ENCODE assay signal across 31 cellular contexts in genomic region chr4:123874044-123874443, GRCh38.
"Had no signal": no experiment of that assay in that cellular context is flagged by ENCODE, and none has a peak within 500 bp of the region (broad histone marks: within the 10 kb centered on the region; RNA-seq: fewer than 3 reads in every experiment).

No MANE protein-coding gene starts in this region.

- H3K4me1 Mint-ChIP-seq: activated CD4-positive, alpha-beta T cell treated with anti-CD3 and anti-CD28 coated beads for 36 hours; activated CD4-positive, alpha-beta T cell treated with anti-CD3 and anti-CD28 coated beads, Interleukin-2, amount 10 ng/mL, durations not matched to agents 24 days and 14 days; activated CD8-positive, alpha-beta memory T cell treated with anti-CD3 and anti-CD28 coated beads, Interleukin-2, amount 10 ng/mL, durations not matched to agents 7 days and 5 days; activated naive CD4-positive, alpha-beta T cell treated with anti-CD3 and anti-CD28 coated beads, Interleukin-2, amount 50 U/mL, for 24 hours; activated naive CD8-positive, alpha-beta T cell treated with anti-CD3 and anti-CD28 coated beads for 36 hours; activated naive CD8-positive, alpha-beta T cell treated with anti-CD3 and anti-CD28 coated beads, Interleukin-2, amount 50 U/mL, for 24 hours had no signal

- H3K9me3 ChIP-seq: adrenal gland, ascending aorta, breast epithelium, esophagus muscularis mucosa, gastroesophageal sphincter had no signal

- H3K27me3 ChIP-seq: adrenal gland, ascending aorta, breast epithelium, cardiac muscle cell, esophagus muscularis mucosa, gastroesophageal sphincter had no signal

- DNase-seq: activated CD4-positive, alpha-beta memory T cell treated with anti-CD3 and anti-CD28 coated beads for 36 hours; activated CD4-positive, alpha-beta T cell treated with anti-CD3 and anti-CD28 coated beads for 36 hours; activated CD4-positive, alpha-beta T cell treated with anti-CD3 and anti-CD28 coated beads, Interleukin-2, amount 10 ng/mL, durations not matched to agents 24 days and 14 days; activated CD4-positive, CD25-positive, alpha-beta regulatory T cell; activated CD4-positive, CD25-positive, alpha-beta regulatory T cell treated with anti-CD3 and anti-CD28 coated beads, Interleukin-2, amount 50 U/mL, for 72 hours; activated CD8-positive, alpha-beta memory T cell treated with anti-CD3 and anti-CD28 coated beads, Interleukin-2, amount 10 ng/mL, durations not matched to agents 7 days and 5 days; activated CD8-positive, alpha-beta memory T cell treated with anti-CD3 and anti-CD28 coated beads, Interleukin-2, amount 50 U/mL, for 4 hours; activated CD8-positive, alpha-beta T cell treated with anti-CD3 and anti-CD28 coated beads, Interleukin-2, amount 10 ng/mL, durations not matched to agents 7 days and 5 days; activated effector memory CD4-positive, alpha-beta T cell treated with anti-CD3 and anti-CD28 coated beads, Interleukin-2, amount 50 U/mL, for 16 hours; activated naive CD4-positive, alpha-beta T cell treated with anti-CD3 and anti-CD28 coated beads for 36 hours; activated naive CD8-positive, alpha-beta T cell treated with anti-CD3 and anti-CD28 coated beads for 36 hours; activated naive CD8-positive, alpha-beta T cell treated with anti-CD3 and anti-CD28 coated beads, Interleukin-2, amount 50 U/mL, for 24 hours; activated T-cell treated with anti-CD3 and anti-CD28 coated beads, Interleukin-2, amount 50 U/mL, for 1 hour; activated T-cell treated with anti-CD3 and anti-CD28 coated beads, Interleukin-2, amount 50 U/mL, for 48 hours; adrenal gland; cortex of kidney; dermis blood vessel endothelial cell; effector CD4-positive, alpha-beta T cell; effector memory CD8-positive, alpha-beta T cell; erythroblast; foreskin melanocyte; T-helper 2 cell had no signal

- H3K4me1 ChIP-seq: ascending aorta, breast epithelium had no signal

- H3K4me3 ChIP-seq: adrenal gland, ascending aorta, breast epithelium, cardiac muscle cell, esophagus muscularis mucosa, gastroesophageal sphincter had no signal

- H3K27ac ChIP-seq: adrenal gland, ascending aorta, breast epithelium, cardiac muscle cell, esophagus muscularis mucosa, gastroesophageal sphincter had no signal

- H3K9me3 Mint-ChIP-seq: activated CD4-positive, alpha-beta memory T cell treated with anti-CD3 and anti-CD28 coated beads for 36 hours; activated CD4-positive, alpha-beta T cell treated with anti-CD3 and anti-CD28 coated beads, Interleukin-2, amount 10 ng/mL, durations not matched to agents 24 days and 14 days; activated naive CD4-positive, alpha-beta T cell treated with anti-CD3 and anti-CD28 coated beads, Interleukin-2, amount 50 U/mL, for 24 hours; activated naive CD8-positive, alpha-beta T cell treated with anti-CD3 and anti-CD28 coated beads for 36 hours; activated T-helper 1 cell treated with anti-CD3 and anti-CD28 coated beads, Interleukin-12 subunit alpha, Interleukin-12 subunit beta, Interleukin-2, Interleukin-4 antibody, amounts not matched to agents 30 ng/mL and 10 ng/mL and 1 ng/mL, durations not matched to agents 14 hours and 24 hours and 36 hours; activated T-helper 2 cell treated with anti-CD3 and anti-CD28 coated beads, Interferon-gamma antibody, Interleukin-2, Interleukin-4, amounts not matched to agents 10 μg/mL and 5 μg/mL and 100 μg/mL, durations not matched to agents 14 hours and 24 hours and 36 hours had no signal

- H3K4me3 Mint-ChIP-seq: activated CD4-positive, alpha-beta memory T cell treated with anti-CD3 and anti-CD28 coated beads for 36 hours; activated CD4-positive, alpha-beta T cell treated with anti-CD3 and anti-CD28 coated beads for 36 hours; activated CD4-positive, alpha-beta T cell treated with anti-CD3 and anti-CD28 coated beads, Interleukin-2, amount 10 ng/mL, durations not matched to agents 24 days and 14 days; activated CD8-positive, alpha-beta memory T cell treated with anti-CD3 and anti-CD28 coated beads, Interleukin-2, amount 10 ng/mL, durations not matched to agents 7 days and 5 days; activated CD8-positive, alpha-beta T cell treated with anti-CD3 and anti-CD28 coated beads, Interleukin-2, amount 10 ng/mL, durations not matched to agents 7 days and 5 days; activated naive CD4-positive, alpha-beta T cell treated with anti-CD3 and anti-CD28 coated beads for 36 hours; activated naive CD4-positive, alpha-beta T cell treated with anti-CD3 and anti-CD28 coated beads, Interleukin-2, amount 50 U/mL, for 24 hours; activated naive CD8-positive, alpha-beta T cell treated with anti-CD3 and anti-CD28 coated beads for 36 hours; activated naive CD8-positive, alpha-beta T cell treated with anti-CD3 and anti-CD28 coated beads, Interleukin-2, amount 50 U/mL, for 24 hours; activated T-helper 1 cell treated with anti-CD3 and anti-CD28 coated beads, Interleukin-12 subunit alpha, Interleukin-12 subunit beta, Interleukin-2, Interleukin-4 antibody, amounts not matched to agents 30 ng/mL and 10 ng/mL and 1 ng/mL, durations not matched to agents 14 hours and 24 hours and 36 hours; brain; effector memory CD8-positive, alpha-beta T cell had no signal

- H3K27ac Mint-ChIP-seq: activated CD4-positive, alpha-beta memory T cell treated with anti-CD3 and anti-CD28 coated beads for 36 hours; activated CD4-positive, alpha-beta T cell treated with anti-CD3 and anti-CD28 coated beads for 36 hours; activated CD4-positive, alpha-beta T cell treated with anti-CD3 and anti-CD28 coated beads, Interleukin-2, amount 10 ng/mL, durations not matched to agents 24 days and 14 days; activated CD8-positive, alpha-beta memory T cell treated with anti-CD3 and anti-CD28 coated beads, Interleukin-2, amount 10 ng/mL, durations not matched to agents 7 days and 5 days; activated CD8-positive, alpha-beta T cell treated with anti-CD3 and anti-CD28 coated beads, Interleukin-2, amount 10 ng/mL, durations not matched to agents 7 days and 5 days; activated naive CD4-positive, alpha-beta T cell treated with anti-CD3 and anti-CD28 coated beads for 36 hours; activated naive CD4-positive, alpha-beta T cell treated with anti-CD3 and anti-CD28 coated beads, Interleukin-2, amount 50 U/mL, for 24 hours; activated naive CD8-positive, alpha-beta T cell treated with anti-CD3 and anti-CD28 coated beads for 36 hours; activated naive CD8-positive, alpha-beta T cell treated with anti-CD3 and anti-CD28 coated beads, Interleukin-2, amount 50 U/mL, for 24 hours; activated T-helper 1 cell treated with anti-CD3 and anti-CD28 coated beads, Interleukin-12 subunit alpha, Interleukin-12 subunit beta, Interleukin-2, Interleukin-4 antibody, amounts not matched to agents 30 ng/mL and 10 ng/mL and 1 ng/mL, durations not matched to agents 14 hours and 24 hours and 36 hours; activated T-helper 2 cell treated with anti-CD3 and anti-CD28 coated beads, Interferon-gamma antibody, Interleukin-2, Interleukin-4, amounts not matched to agents 10 μg/mL and 5 μg/mL and 100 μg/mL, durations not matched to agents 14 hours and 24 hours and 36 hours; effector memory CD8-positive, alpha-beta T cell had no signal

- H3K36me3 Mint-ChIP-seq: activated CD4-positive, alpha-beta memory T cell treated with anti-CD3 and anti-CD28 coated beads for 36 hours; activated CD8-positive, alpha-beta memory T cell treated with anti-CD3 and anti-CD28 coated beads, Interleukin-2, amount 10 ng/mL, durations not matched to agents 7 days and 5 days; activated naive CD4-positive, alpha-beta T cell treated with anti-CD3 and anti-CD28 coated beads, Interleukin-2, amount 50 U/mL, for 24 hours; activated naive CD8-positive, alpha-beta T cell treated with anti-CD3 and anti-CD28 coated beads for 36 hours had no signal

- H3K27me3 Mint-ChIP-seq: activated CD4-positive, alpha-beta memory T cell treated with anti-CD3 and anti-CD28 coated beads for 36 hours; activated CD4-positive, alpha-beta T cell treated with anti-CD3 and anti-CD28 coated beads, Interleukin-2, amount 10 ng/mL, durations not matched to agents 24 days and 14 days; activated CD8-positive, alpha-beta memory T cell treated with anti-CD3 and anti-CD28 coated beads, Interleukin-2, amount 10 ng/mL, durations not matched to agents 7 days and 5 days; activated naive CD4-positive, alpha-beta T cell treated with anti-CD3 and anti-CD28 coated beads, Interleukin-2, amount 50 U/mL, for 24 hours; activated naive CD8-positive, alpha-beta T cell treated with anti-CD3 and anti-CD28 coated beads for 36 hours; effector memory CD8-positive, alpha-beta T cell had no signal

- H3K36me3 ChIP-seq: adrenal gland, ascending aorta, breast epithelium, cardiac muscle cell, esophagus muscularis mucosa, gastroesophageal sphincter had no signal
